8 cellular contexts compared by ENCODE assay signal in the genomic region with DNA sequence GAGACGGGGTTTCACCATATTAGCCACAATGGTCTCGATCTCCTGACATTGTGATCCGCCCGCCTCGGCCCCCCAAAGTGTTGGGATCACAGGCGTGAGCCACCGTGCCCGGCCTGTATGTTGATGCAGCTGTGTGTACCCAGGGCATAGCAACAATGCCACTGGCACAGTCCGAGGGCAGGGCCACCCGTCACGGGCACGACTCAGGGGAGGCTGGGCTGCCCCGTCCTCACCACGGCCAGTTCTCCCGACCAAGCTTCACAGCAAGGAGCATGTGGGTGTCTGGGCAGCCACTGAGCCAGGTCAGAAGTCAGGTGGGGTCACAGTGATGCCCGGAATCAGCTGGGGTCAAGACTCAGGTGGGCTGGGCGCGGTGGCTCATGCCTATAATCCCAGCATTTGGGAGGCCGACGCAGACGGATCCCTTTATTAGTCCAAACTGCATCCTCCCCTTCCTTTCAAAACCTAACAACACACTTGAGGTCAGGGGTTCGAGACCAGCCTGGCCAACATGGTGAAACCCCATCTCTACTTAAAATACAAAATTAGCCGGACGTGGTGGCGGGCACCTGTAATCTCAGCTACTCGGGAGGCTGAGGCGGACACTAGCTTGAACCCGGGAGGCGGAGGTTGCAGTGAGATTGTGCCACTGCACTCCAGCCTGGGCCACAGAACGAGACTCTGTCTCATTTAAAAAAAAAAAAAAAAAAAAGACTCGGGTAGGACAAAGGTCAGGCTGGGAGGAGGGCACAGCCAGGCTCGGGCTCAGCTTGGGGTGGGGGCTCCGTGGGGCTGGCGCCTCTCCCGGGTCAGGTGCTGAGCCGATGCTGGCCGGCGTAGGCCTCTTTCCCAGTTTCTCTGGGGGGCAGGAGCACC. TPM values are rescaled to one million over a fixed set of nuclear protein-coding genes. Genes with fewer than 3 reads are reported as not detected.
DNase-seq lines count a peak whose midpoint lies in the region; ATAC-seq and TF ChIP-seq lines count a peak whose summit lies in the region.

No MANE protein-coding gene starts in this region.

- ATAC-seq in activated naive CD4-positive, alpha-beta T cell treated with anti-CD3 and anti-CD28 coated beads, Interleukin-2, amount 50 U/mL, for 72 hours: no peak
- peak; percentile 1 for ATAC-seq in stimulated activated naive B cell treated with anti-CD40 and anti-IgM and Interleukin-4, amounts not matched to agents 10 μg/mL and 1 μg/mL and 100 μg/mL, for 72 hours (replicated peaks)
- no peak for ATAC-seq in GM19328 (IDR thresholded peaks at IDR 0.05; ENCODE audit: unreplicated experiment)

- peaks cover under 1% of the 10 kb centered on the region; the same call in 1 of the 2 replicates for H3K36me3 ChIP-seq in iPS-20b (ENCODE audit: insufficient read depth, low read depth, low read length)

- H3K9ac ChIP-seq in iPS-20b (ENCODE audit: low read depth, low read length): peak overlapping the region; percentile 68; the same call in 1 of the 2 replicates

- peaks cover 10 to 12% of the 10 kb centered on the region in 2 donors for H3K27me3 Mint-ChIP-seq in stimulated activated naive B cell treated with anti-CD40 and anti-IgM and Interleukin-4, amounts not matched to agents 10 μg/mL and 1 μg/mL and 100 μg/mL, for 72 hours

- H3K36me3 Mint-ChIP-seq in activated naive CD4-positive, alpha-beta T cell treated with anti-CD3 and anti-CD28 coated beads, Interleukin-2, amount 50 U/mL, for 72 hours: no peaks in the 10 kb centered on the region
- H3K36me3 Mint-ChIP-seq in stimulated activated naive B cell treated with anti-CD40 and anti-IgM and Interleukin-4, amounts not matched to agents 10 μg/mL and 1 μg/mL and 100 μg/mL, for 72 hours: peaks cover 3 to 4% of the 10 kb centered on the region in 2 donors

- no peak for TF ChIP-seq CTCF in HL-60 (IDR thresholded peaks at IDR 0.05; ENCODE audit: insufficient read depth, low read length)

- H3K4me1 ChIP-seq in iPS-20b (ENCODE audit: insufficient read depth, low read length): no peaks in the 10 kb centered on the region

- intact Hi-C loops in head of caudate nucleus (cut with DNase I): loop anchor here (2.0 to 5.0 kb wide), 2 partner anchors 20 to 42 kb away; a partner anchor contains a TSS

- H3K27ac Mint-ChIP-seq in activated naive CD4-positive, alpha-beta T cell treated with anti-CD3 and anti-CD28 coated beads, Interleukin-2, amount 50 U/mL, for 72 hours: peak overlapping the region; percentile 14 to 48
- H3K27ac Mint-ChIP-seq in stimulated activated naive B cell treated with anti-CD40 and anti-IgM and Interleukin-4, amounts not matched to agents 10 μg/mL and 1 μg/mL and 100 μg/mL, for 72 hours: peak overlapping the region; percentile 91

- H3K4me3 Mint-ChIP-seq in stimulated activated naive B cell treated with anti-CD40 and anti-IgM and Interleukin-4, amounts not matched to agents 10 μg/mL and 1 μg/mL and 100 μg/mL, for 72 hours: peak overlapping the region; percentile 86 to 91

- no peaks in the 10 kb centered on the region for H3K9me3 Mint-ChIP-seq in activated naive CD4-positive, alpha-beta T cell treated with anti-CD3 and anti-CD28 coated beads, Interleukin-2, amount 50 U/mL, for 72 hours
- H3K9me3 Mint-ChIP-seq in stimulated activated naive B cell treated with anti-CD40 and anti-IgM and Interleukin-4, amounts not matched to agents 10 μg/mL and 1 μg/mL and 100 μg/mL, for 72 hours: no peaks in the 10 kb centered on the region

- H3K4me1 Mint-ChIP-seq in stimulated activated naive B cell treated with anti-CD40 and anti-IgM and Interleukin-4, amounts not matched to agents 10 μg/mL and 1 μg/mL and 100 μg/mL, for 72 hours: peaks cover 15 to 31% of the 10 kb centered on the region in 2 donors

- peak overlapping the region; percentile 69 for H3K27ac ChIP-seq in HL-60 (replicated peaks)
- H3K27ac ChIP-seq in iPS-20b (ENCODE audit: low read length): peak overlapping the region; percentile 56

- H3K27me3 ChIP-seq in HL-60 (ENCODE audit: insufficient read depth, poor library complexity, severe bottlenecking) (no peaks in the 10 kb centered on the region), iPS-20b (ENCODE audit: insufficient read depth, low read length) (no peaks in the 10 kb centered on the region; the same call in 1 of the 2 replicates)

- DNase-seq in HL-60 (ENCODE audit: low read depth in 1 of 2, low spot score in 1 of 2): no peak
- DNase-seq in activated naive CD4-positive, alpha-beta T cell treated with anti-CD3 and anti-CD28 coated beads, Interleukin-2, amount 50 U/mL, for 72 hours (ENCODE audit: low spot score in 2 of 2): no peak
- DNase-seq in stimulated activated naive B cell treated with anti-CD40 and anti-IgM and Interleukin-4, amounts not matched to agents 10 μg/mL and 1 μg/mL and 100 μg/mL, for 72 hours: no peak
- no peak for DNase-seq in head of caudate nucleus
- no peak for DNase-seq in stimulated activated CD4-positive, alpha-beta T cell treated with anti-CD3 and anti-CD28 coated beads, Interleukin-2, amount 100 ng/mL, for 48 hours
- no peak for DNase-seq in middle frontal gyrus (ENCODE audit: extremely low spot score, low spot score)

- H3K9me3 ChIP-seq in iPS-20b (ENCODE audit: insufficient read depth, low read depth, low read length): no peaks in the 10 kb centered on the region

- peak overlapping the region; percentile 84 for H3K4me3 ChIP-seq in HL-60 (replicated peaks; ENCODE audit: insufficient read depth, low read length)
- H3K4me3 ChIP-seq in iPS-20b (ENCODE audit: low read length): peak overlapping the region; percentile 75; the same call in 1 of the 2 replicates

RNA-seq across cellular contexts. Expression of a gene that starts 1.2 kb away (rescaled TPM):
- total RNA-seq in activated naive CD4-positive, alpha-beta T cell treated with anti-CD3 and anti-CD28 coated beads, Interleukin-2, amount 50 U/mL, for 72 hours: 10 to 100 TPM; 46.3 to 59.6 TPM

RNA-seq across cellular contexts. Expression of a gene that starts 13.5 kb away (rescaled TPM):
- 10 to 100 TPM; 14.1 to 52.7 TPM for total RNA-seq in activated naive CD4-positive, alpha-beta T cell treated with anti-CD3 and anti-CD28 coated beads, Interleukin-2, amount 50 U/mL, for 72 hours

RNA-seq across cellular contexts. Expression of a gene that starts 23.1 kb away (rescaled TPM):
- 10 to 100 TPM in 1 of 2 donors, 1 to 10 TPM in 1; 5.9 to 10.2 TPM for total RNA-seq in activated naive CD4-positive, alpha-beta T cell treated with anti-CD3 and anti-CD28 coated beads, Interleukin-2, amount 50 U/mL, for 72 hours

RNA-seq across cellular contexts. Expression of a gene that starts 34.1 kb away (rescaled TPM):
- under 1 TPM; 0.25 to 0.47 TPM for total RNA-seq in activated naive CD4-positive, alpha-beta T cell treated with anti-CD3 and anti-CD28 coated beads, Interleukin-2, amount 50 U/mL, for 72 hours

RNA-seq across cellular contexts. Expression of a gene that starts 42.0 kb away (rescaled TPM):
- total RNA-seq in activated naive CD4-positive, alpha-beta T cell treated with anti-CD3 and anti-CD28 coated beads, Interleukin-2, amount 50 U/mL, for 72 hours: 100 to 1,000 TPM; 170 to 194 TPM

Comparison
In these comparisons a context has a peak if more than half of its experiments do, and no peak if none do; other contexts are left out.
1. ATAC-seq: peak in stimulated activated naive B cell treated with anti-CD40 and anti-IgM and Interleukin-4, amounts not matched to agents 10 μg/mL and 1 μg/mL and 100 μg/mL, for 72 hours (2 of 2); none in activated naive CD4-positive, alpha-beta T cell treated with anti-CD3 and anti-CD28 coated beads, Interleukin-2, amount 50 U/mL, for 72 hours (0 of 2) and GM19328 (single experiment).